Comparison of ENCODE assay signal across 22 cellular contexts in the genomic region with DNA sequence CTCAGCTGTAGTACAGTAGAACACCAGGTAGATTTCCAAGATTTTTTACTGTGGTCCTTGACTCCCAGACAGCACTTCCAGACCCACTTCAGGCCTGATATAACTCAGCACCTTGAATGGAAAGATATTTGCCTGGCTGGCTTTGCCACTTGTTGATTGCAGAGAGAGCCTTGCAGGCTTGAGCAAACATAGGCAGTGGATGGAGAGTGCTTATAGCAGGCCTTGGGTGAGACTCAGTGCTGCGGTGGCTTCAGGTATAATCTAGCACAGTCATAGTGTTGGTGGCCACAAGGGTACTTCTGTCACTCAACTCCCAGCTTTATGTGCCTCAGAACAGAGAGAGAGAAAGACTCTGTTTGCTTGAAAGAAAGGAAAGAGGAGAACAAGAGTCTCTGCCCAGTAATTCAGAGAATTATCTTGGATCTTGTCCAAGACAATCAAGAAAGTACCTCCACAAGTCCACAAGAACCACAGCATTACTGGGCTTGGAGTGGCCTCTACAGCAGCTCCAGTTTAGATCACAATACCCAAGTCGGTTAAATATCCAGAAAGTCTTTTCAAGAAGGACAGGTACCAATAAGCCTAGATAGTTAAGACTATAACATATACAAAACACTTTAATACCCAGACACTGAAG.
A peak's percentile ranks its signal among the peaks of the same experiment; 100 is the strongest.
DNase-seq lines count a peak whose midpoint lies in the region; ATAC-seq, FAIRE-seq and TF ChIP-seq lines count a peak whose summit lies in the region.
"Had no signal": no experiment of that assay in that cellular context is flagged by ENCODE, and none has a peak within 500 bp of the region (broad histone marks: within the 10 kb centered on the region; RNA-seq: fewer than 3 reads in every experiment).

No MANE protein-coding gene starts in this region.

- H3K9me2 ChIP-seq in SK-N-SH = no peaks in the 10 kb centered on the region

- TF ChIP-seq EP300 in upper lobe of left lung (IDR thresholded peaks at IDR 0.05) = no peak
- no peak for TF ChIP-seq EP300 in SK-N-SH (IDR thresholded peaks at IDR 0.05; ENCODE audit: borderline replicate concordance in 1 of 2, low read depth in 1 of 2, low read length in 1 of 2)

- H3K9me3 ChIP-seq in HEK293 (ENCODE audit: control insufficient read depth, insufficient read depth, low read depth, low read length) (no peaks in the 10 kb centered on the region), right lobe of liver (no peaks in the 10 kb centered on the region), upper lobe of left lung (peaks cover 0 to 6% (median 0%) of the 10 kb centered on the region in 4 donors), SK-N-SH (no peaks in the 10 kb centered on the region), small intestine (ENCODE audit: control insufficient read depth, low read depth) (no peaks in the 10 kb centered on the region)

- no peak overlapping the region for H3K27ac ChIP-seq in HEK293 (ENCODE audit: extremely low read depth, low read depth, low read length)
- H3K27ac ChIP-seq in right lobe of liver = no peak overlapping the region
- no peak overlapping the region for H3K27ac ChIP-seq in upper lobe of left lung
- no peak overlapping the region for H3K27ac ChIP-seq in SK-N-SH (ENCODE audit: low read depth in 2 of 2, low read length in 1 of 2)
- no peak overlapping the region for H3K27ac ChIP-seq in small intestine (ENCODE audit: low read depth in 1 of 2, low read length in 1 of 2)
- H3K27ac ChIP-seq: BLaER1 had no signal

- no peaks in the 10 kb centered on the region for H3F3A ChIP-seq in SK-N-SH (replicated peaks; ENCODE audit: insufficient read depth)

- FAIRE-seq in bronchial epithelial cell (lab: Jason Lieb, UNC) (peak; percentile 90), small intestine (lab: Jason Lieb, UNC) (no peak)
- FAIRE-seq: A204.1, D721Med, GM12891, GM18507 had no signal

- no peaks in the 10 kb centered on the region for H3K36me3 ChIP-seq in HEK293 (ENCODE audit: control insufficient read depth in 2 of 2, insufficient read depth in 1 of 2, low read length in 2 of 2)
- no peaks in the 10 kb centered on the region for H3K36me3 ChIP-seq in bronchial epithelial cell (ENCODE audit: control insufficient read depth, insufficient read depth, low read length)
- no peaks in the 10 kb centered on the region for H3K36me3 ChIP-seq in right lobe of liver
- H3K36me3 ChIP-seq in upper lobe of left lung = no peaks in the 10 kb centered on the region
- H3K36me3 ChIP-seq in SK-N-SH (replicated peaks in 1 of 2; ENCODE audit: control insufficient read depth in 1 of 2, insufficient read depth in 2 of 2, low read length in 1 of 2) = no peaks in the 10 kb centered on the region
- no peaks in the 10 kb centered on the region for H3K36me3 ChIP-seq in small intestine (ENCODE audit: control insufficient read depth in 2 of 2, insufficient read depth in 2 of 2, low read length in 2 of 2)
- H3K36me3 ChIP-seq: BLaER1 had no signal

- H3K4me3 ChIP-seq in HEK293 (ENCODE audit: low read depth, low read length) (no peak overlapping the region), bronchial epithelial cell (ENCODE audit: low read depth, low read length) (no peak overlapping the region), right lobe of liver (no peak overlapping the region), upper lobe of left lung (no peak overlapping the region), SK-N-SH (ENCODE audit: low read depth in 2 of 2, low read length in 1 of 2) (no peak overlapping the region), small intestine (ENCODE audit: low read depth in 1 of 2, low read length in 2 of 2) (no peak overlapping the region)
- H3K4me3 ChIP-seq: BLaER1, GM23338 had no signal

- no peaks in the 10 kb centered on the region for H4K20me1 ChIP-seq in SK-N-SH (ENCODE audit: insufficient read depth)
- H4K20me1 ChIP-seq: BLaER1 had no signal

- H2AFZ ChIP-seq in SK-N-SH (ENCODE audit: low read depth) = no peak overlapping the region
- H2AFZ ChIP-seq: GM23338 had no signal

- no peak overlapping the region for H3K4me2 ChIP-seq in SK-N-SH
- H3K4me2 ChIP-seq: BLaER1, GM23338 had no signal

- H3K27me3 ChIP-seq in bronchial epithelial cell (ENCODE audit: control insufficient read depth, insufficient read depth, low read length) (no peaks in the 10 kb centered on the region), right lobe of liver (no peaks in the 10 kb centered on the region), upper lobe of left lung (no peaks in the 10 kb centered on the region), SK-N-SH (ENCODE audit: insufficient read depth) (no peaks in the 10 kb centered on the region), small intestine (ENCODE audit: control insufficient read depth in 2 of 2, insufficient read depth in 2 of 2, low read length in 2 of 2) (no peaks in the 10 kb centered on the region)
- H3K27me3 ChIP-seq: BLaER1 had no signal

- DNase-seq in bronchial epithelial cell (ENCODE audit: low read depth) (no peak), right lobe of liver (no peak), upper lobe of left lung (peak in 1 of 2 donors; percentile 88), NCI-H82 treated with DMSO at 0.1 percent for 48 hours (lab: John Stamatoyannopoulos, UW; ENCODE audit: unreplicated experiment) (no peak), GF-D8 (lab: John Stamatoyannopoulos, UW) (no peak), SK-N-SH (no peak), small intestine (no peak)
- DNase-seq: CD4-positive, alpha-beta T cell; CD8-positive, alpha-beta memory T cell; DMS79; EL; GDM1; H9; HFFc6 had no signal

- no peaks in the 10 kb centered on the region for H3K79me2 ChIP-seq in SK-N-SH (ENCODE audit: insufficient read depth)

- TF ChIP-seq CTCF in HEK293 (tag by site-specific recombination; IDR thresholded peaks at IDR 0.05) (no peak), bronchial epithelial cell (IDR thresholded peaks at IDR 0.05; ENCODE audit: insufficient read depth, low read length, severe bottlenecking) (no peak), right lobe of liver (IDR thresholded peaks at IDR 0.05) (no peak), upper lobe of left lung (IDR thresholded peaks at IDR 0.05) (peak in 3 of 6 experiments; percentile 7 to 30 (median 14)), SK-N-SH (IDR thresholded peaks at IDR 0.05) (no peak)

- H3K4me1 ChIP-seq in HEK293 (ENCODE audit: control insufficient read depth, insufficient read depth, low read length) = no peaks in the 10 kb centered on the region
- H3K4me1 ChIP-seq in right lobe of liver = peaks cover 0 to 12% (median 0%) of the 10 kb centered on the region in 4 donors
- peaks cover 0 to 5% (median 0%) of the 10 kb centered on the region in 4 donors for H3K4me1 ChIP-seq in upper lobe of left lung
- no peaks in the 10 kb centered on the region for H3K4me1 ChIP-seq in SK-N-SH (ENCODE audit: control insufficient read depth in 1 of 2, insufficient read depth in 2 of 2, low read depth in 1 of 2, low read length in 1 of 2)
- no peaks in the 10 kb centered on the region for H3K4me1 ChIP-seq in small intestine (ENCODE audit: control insufficient read depth in 2 of 2, insufficient read depth in 1 of 2, low read depth in 1 of 2, low read length in 1 of 2)
- H3K4me1 ChIP-seq: BLaER1 had no signal

- intact Hi-C loops in right lobe of liver (cut with DNase I) = no loop called here

- H3K9ac ChIP-seq in SK-N-SH = no peak overlapping the region
- H3K9ac ChIP-seq: BLaER1 had no signal

- CTCF ChIA-PET in HEK293 (lab: Yijun Ruan, JAX) = no interaction called here
- CTCF ChIA-PET in SK-N-SH (lab: Yijun Ruan, JAX) = no interaction called here

- ATAC-seq in right lobe of liver (peak in 3 of 4 donors; percentile 27 to 53 (median 48)), upper lobe of left lung (ENCODE audit: low FRiP score in 2 of 2) (peak; percentile 72 to 93)
- ATAC-seq: GM23338, HCT116 had no signal

- TF ChIP-seq POLR2A in right lobe of liver (IDR thresholded peaks at IDR 0.05) (no peak), upper lobe of left lung (IDR thresholded peaks at IDR 0.05) (no peak)

- POLR2A ChIA-PET in HEK293 (lab: Yijun Ruan, JAX) = interaction anchor here (0.7 kb wide), 1 partner anchor 597 kb away, joined by 3 read pairs; no protein-coding TSS in a partner anchor
- POLR2A ChIA-PET in SK-N-SH (lab: Yijun Ruan, JAX) = no interaction called here

- 84% methylated on average over 2 of the region's 2 CpGs for WGBS in right lobe of liver (ENCODE audit: insufficient coverage, low coverage, low lambda C conversion rate, missing lambda C conversion rate)
- 64 to 74% methylated on average over 2 of the region's 2 CpGs for WGBS in upper lobe of left lung, 2 donors
- WGBS in SK-N-SH (ENCODE audit: low lambda C conversion rate) = 11% methylated on average over 2 of the region's 2 CpGs
- WGBS in small intestine, 3 donors = 89 to 92% (median 92%) methylated on average over 2 of the region's 2 CpGs

- TF ChIP-seq RAD21 in SK-N-SH (IDR thresholded peaks at IDR 0.05; ENCODE audit: low read length) = no peak

TF ChIP-seq in HEK293, 187 proteins besides CTCF, POLR2A, EP300 and RAD21 (continues in another document):
- TF ChIP-seq ATF2 (tag by site-specific recombination; IDR thresholded peaks at IDR 0.05; ENCODE audit: low read depth) (no peak), SCRT2 (tag by site-specific recombination; IDR thresholded peaks at IDR 0.05) (0 out of 2 replicates have a peak, but pooled peaks have one; percentile 16)

TF ChIP-seq in SK-N-SH, 30 proteins besides CTCF, POLR2A, EP300 and RAD21 (continues in another document):
- TF ChIP-seq ELF1 (IDR thresholded peaks at IDR 0.05) (no peak), TCF12 (IDR thresholded peaks at IDR 0.05) (no peak), RCOR1 (IDR thresholded peaks at IDR 0.05; ENCODE audit: low read length) (no peak), MEF2A (IDR thresholded peaks at IDR 0.05; ENCODE audit: borderline replicate concordance, low read depth) (no peak), SMC3 (IDR thresholded peaks at IDR 0.05; ENCODE audit: low read depth, low read length) (no peak), USF1 (IDR thresholded peaks at IDR 0.05; ENCODE audit: borderline replicate concordance, low read depth) (no peak), NFIC (IDR thresholded peaks at IDR 0.05; ENCODE audit: borderline replicate concordance) (no peak), TAF1 (IDR thresholded peaks at IDR 0.05; ENCODE audit: borderline replicate concordance, low read depth, low read length) (no peak), SIN3A (IDR thresholded peaks at IDR 0.05; ENCODE audit: borderline replicate concordance, low read depth, low read length) (no peak)
